In the genomic region with DNA sequence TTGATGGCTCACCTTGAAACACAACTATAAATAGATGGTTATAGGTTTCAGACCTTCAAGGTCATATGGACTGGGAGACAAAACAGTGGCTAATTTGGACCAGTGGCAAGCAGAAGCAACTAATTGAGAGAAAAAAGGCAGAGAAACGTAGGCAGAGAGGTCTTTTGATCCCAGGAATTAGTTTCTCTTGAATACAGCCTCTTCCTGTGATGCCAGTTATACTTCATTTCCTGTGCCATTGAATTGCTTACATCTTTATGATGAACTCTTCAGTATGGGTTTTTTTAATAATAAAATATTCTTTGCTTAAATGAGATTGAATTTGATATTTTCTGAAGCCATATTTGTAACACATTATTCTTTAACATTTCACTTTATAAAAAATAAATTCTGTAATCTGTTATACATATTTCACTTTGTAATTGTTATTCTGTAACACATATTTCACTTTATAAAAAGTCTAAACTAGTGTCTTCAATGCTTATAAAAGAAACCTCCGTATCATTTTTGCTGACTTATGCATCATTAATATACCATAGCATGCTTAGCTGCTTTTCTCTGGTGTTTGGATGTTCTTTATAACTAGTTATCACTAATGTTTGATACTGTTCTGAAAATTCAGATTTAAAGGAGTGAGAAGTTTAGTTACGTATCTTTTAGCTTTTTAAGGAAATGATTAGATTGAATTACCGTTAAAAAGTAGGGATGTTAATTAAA, we compare ENCODE assay signal across 1 cellular context.
A peak's percentile ranks its signal among the peaks of the same experiment; 100 is the strongest.
TF ChIP-seq lines count a peak whose summit lies in the region.

No MANE protein-coding gene starts in this region.

TF ChIP-seq in K562, 482 proteins besides CTCF, POLR2A, EP300 and RAD21:
- TF ChIP-seq, protein P1, sequence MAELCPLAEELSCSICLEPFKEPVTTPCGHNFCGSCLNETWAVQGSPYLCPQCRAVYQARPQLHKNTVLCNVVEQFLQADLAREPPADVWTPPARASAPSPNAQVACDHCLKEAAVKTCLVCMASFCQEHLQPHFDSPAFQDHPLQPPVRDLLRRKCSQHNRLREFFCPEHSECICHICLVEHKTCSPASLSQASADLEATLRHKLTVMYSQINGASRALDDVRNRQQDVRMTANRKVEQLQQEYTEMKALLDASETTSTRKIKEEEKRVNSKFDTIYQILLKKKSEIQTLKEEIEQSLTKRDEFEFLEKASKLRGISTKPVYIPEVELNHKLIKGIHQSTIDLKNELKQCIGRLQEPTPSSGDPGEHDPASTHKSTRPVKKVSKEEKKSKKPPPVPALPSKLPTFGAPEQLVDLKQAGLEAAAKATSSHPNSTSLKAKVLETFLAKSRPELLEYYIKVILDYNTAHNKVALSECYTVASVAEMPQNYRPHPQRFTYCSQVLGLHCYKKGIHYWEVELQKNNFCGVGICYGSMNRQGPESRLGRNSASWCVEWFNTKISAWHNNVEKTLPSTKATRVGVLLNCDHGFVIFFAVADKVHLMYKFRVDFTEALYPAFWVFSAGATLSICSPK (IDR thresholded peaks at IDR 0.05; ENCODE audit: borderline replicate concordance): no peak
- 0 out of 2 replicates have a peak, but pooled peaks have one; percentile 13 for TF ChIP-seq ESRRA (IDR thresholded peaks at IDR 0.05; ENCODE audit: borderline replicate concordance, low read depth)
- TF ChIP-seq MAFK (IDR thresholded peaks at IDR 0.05; ENCODE audit: low read length): 0 out of 2 replicates have a peak, but pooled peaks have one; percentile 34
- TF ChIP-seq CCNT2 (IDR thresholded peaks at IDR 0.05; ENCODE audit: borderline replicate concordance, extremely low read depth, insufficient read length, low read depth, low read length): no peak
- TF ChIP-seq ZNF316 (IDR thresholded peaks at IDR 0.05): peak; percentile 89
- TF ChIP-seq SUPT5H (IDR thresholded peaks at IDR 0.05): 0 out of 2 replicates have a peak, but pooled peaks have one; percentile 11
- TF ChIP-seq POLR2AphosphoS5 (IDR thresholded peaks at IDR 0.05; ENCODE audit: control insufficient read depth, insufficient read depth, low read depth, low read length): 0 out of 2 replicates have a peak, but pooled peaks have one; percentile 23
TF ChIP-seq in K562: peak in this region for 5.
